20 cellular contexts compared by ENCODE assay signal in the genomic region with DNA sequence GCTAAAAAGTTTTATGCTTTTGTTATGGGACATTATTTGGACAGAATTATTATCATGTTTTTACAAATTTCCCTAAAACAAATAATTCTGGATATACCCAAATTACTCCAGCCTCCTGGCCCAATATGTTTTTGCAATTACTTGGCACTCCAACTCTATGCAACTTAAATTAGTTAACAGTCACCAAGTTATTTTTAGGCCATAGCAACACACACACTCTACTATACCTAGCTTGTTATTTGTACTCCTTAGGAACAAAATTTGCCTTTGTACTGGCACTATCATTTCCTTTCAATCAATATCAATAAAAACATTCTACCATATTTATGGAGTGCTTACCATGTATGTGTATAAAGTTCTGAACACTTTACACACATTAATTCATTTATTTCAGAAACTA. TPM values are rescaled to one million over a fixed set of nuclear protein-coding genes. Genes with fewer than 3 reads are reported as not detected.
DNase-seq lines count a peak whose midpoint lies in the region; ATAC-seq and TF ChIP-seq lines count a peak whose summit lies in the region.
"Had no signal": no experiment of that assay in that cellular context is flagged by ENCODE, and none has a peak within 500 bp of the region (broad histone marks: within the 10 kb centered on the region; RNA-seq: fewer than 3 reads in every experiment).

No MANE protein-coding gene starts in this region.

- H2AFZ ChIP-seq in smooth muscle cell (ENCODE audit: low read depth), result no peak overlapping the region

- peak overlapping the region; percentile 12 for H3K9ac ChIP-seq in smooth muscle cell (ENCODE audit: low read depth)

- H3F3A ChIP-seq in smooth muscle cell (ENCODE audit: low read depth), result no peaks in the 10 kb centered on the region

- H4K20me1 ChIP-seq in smooth muscle cell (ENCODE audit: low read depth), result peaks cover 96% of the 10 kb centered on the region

- H3K27me3 ChIP-seq in smooth muscle cell (ENCODE audit: low read depth), result no peaks in the 10 kb centered on the region
- H3K27me3 ChIP-seq: brain microvascular endothelial cell had no signal

- H3K27ac ChIP-seq in smooth muscle cell (ENCODE audit: low read depth), result peak overlapping the region; percentile 8
- H3K27ac ChIP-seq: A549, brain microvascular endothelial cell, C4-2B had no signal

- H3K79me2 ChIP-seq in smooth muscle cell (ENCODE audit: low read depth), result peaks cover 98% of the 10 kb centered on the region

- H3K4me2 ChIP-seq in smooth muscle cell, result peak overlapping the region; percentile 88
- H3K4me2 ChIP-seq: A549 had no signal

- H3K4me3 Mint-ChIP-seq in activated CD4-positive, alpha-beta T cell treated with anti-CD3 and anti-CD28 coated beads, Interleukin-2, amount 10 ng/mL, durations not matched to agents 24 days and 14 days, result peak overlapping the region; percentile 6
- H3K4me3 Mint-ChIP-seq in activated CD4-positive, alpha-beta T cell treated with anti-CD3 and anti-CD28 coated beads for 36 hours, result no peak overlapping the region
- H3K4me3 Mint-ChIP-seq in T-helper 17 cell, result no peak overlapping the region
- H3K4me3 Mint-ChIP-seq: activated naive CD4-positive, alpha-beta T cell treated with anti-CD3 and anti-CD28 coated beads, Interleukin-2, amount 10 ng/mL, durations not matched to agents 7 days and 5 days; IgD-negative memory B cell; stimulated activated naive CD8-positive, alpha-beta T cell treated with anti-CD3 and anti-CD28 coated beads, Interleukin-15, Interleukin-2, amounts not matched to agents 100 ng/mL and 50 ng/mL, for 24 hours had no signal

- DNase-seq in activated CD4-positive, alpha-beta T cell treated with anti-CD3 and anti-CD28 coated beads, Interleukin-2, amount 10 ng/mL, durations not matched to agents 24 days and 14 days, result no peak
- no peak for DNase-seq in activated CD4-positive, alpha-beta T cell treated with anti-CD3 and anti-CD28 coated beads for 36 hours
- DNase-seq in T-helper 17 cell, result no peak
- no peak for DNase-seq in left cardiac atrium
- no peak for DNase-seq in smooth muscle cell (lab: John Stamatoyannopoulos, UW; ENCODE audit: unreplicated experiment)
- DNase-seq: activated naive CD4-positive, alpha-beta T cell treated with anti-CD3 and anti-CD28 coated beads, Interleukin-2, amount 10 ng/mL, durations not matched to agents 7 days and 5 days; activated T-cell treated with anti-CD3 and anti-CD28 coated beads for 4 hours; brain microvascular endothelial cell; dorsolateral prefrontal cortex; NCI-H1048; NCI-H524 had no signal

- H3K27me3 Mint-ChIP-seq in activated CD4-positive, alpha-beta T cell treated with anti-CD3 and anti-CD28 coated beads, Interleukin-2, amount 10 ng/mL, durations not matched to agents 24 days and 14 days, result no peaks in the 10 kb centered on the region
- H3K27me3 Mint-ChIP-seq in activated CD4-positive, alpha-beta T cell treated with anti-CD3 and anti-CD28 coated beads for 36 hours, result no peaks in the 10 kb centered on the region
- H3K27me3 Mint-ChIP-seq in T-helper 17 cell, result no peaks in the 10 kb centered on the region
- H3K27me3 Mint-ChIP-seq: activated naive CD4-positive, alpha-beta T cell treated with anti-CD3 and anti-CD28 coated beads, Interleukin-2, amount 10 ng/mL, durations not matched to agents 7 days and 5 days; IgD-negative memory B cell; stimulated activated naive CD8-positive, alpha-beta T cell treated with anti-CD3 and anti-CD28 coated beads, Interleukin-15, Interleukin-2, amounts not matched to agents 100 ng/mL and 50 ng/mL, for 24 hours had no signal

- H3K9me3 Mint-ChIP-seq in activated CD4-positive, alpha-beta T cell treated with anti-CD3 and anti-CD28 coated beads, Interleukin-2, amount 10 ng/mL, durations not matched to agents 24 days and 14 days, result peaks cover 20% of the 10 kb centered on the region
- no peaks in the 10 kb centered on the region for H3K9me3 Mint-ChIP-seq in activated CD4-positive, alpha-beta T cell treated with anti-CD3 and anti-CD28 coated beads for 36 hours (ENCODE audit: low read depth)
- H3K9me3 Mint-ChIP-seq: IgD-negative memory B cell; stimulated activated naive CD8-positive, alpha-beta T cell treated with anti-CD3 and anti-CD28 coated beads, Interleukin-15, Interleukin-2, amounts not matched to agents 100 ng/mL and 50 ng/mL, for 24 hours had no signal

- no peak for TF ChIP-seq CTCF in smooth muscle cell (IDR thresholded peaks at IDR 0.05; ENCODE audit: borderline replicate concordance, insufficient read depth, poor library complexity, severe bottlenecking)

- H3K36me3 ChIP-seq in smooth muscle cell (ENCODE audit: low read depth), result peaks cover 7% of the 10 kb centered on the region

- peaks cover 66% of the 10 kb centered on the region for H3K4me1 Mint-ChIP-seq in activated CD4-positive, alpha-beta T cell treated with anti-CD3 and anti-CD28 coated beads, Interleukin-2, amount 10 ng/mL, durations not matched to agents 24 days and 14 days
- peaks cover 46% of the 10 kb centered on the region for H3K4me1 Mint-ChIP-seq in activated CD4-positive, alpha-beta T cell treated with anti-CD3 and anti-CD28 coated beads for 36 hours
- peaks cover 42% of the 10 kb centered on the region for H3K4me1 Mint-ChIP-seq in T-helper 17 cell

- peaks cover 17% of the 10 kb centered on the region for H3K4me1 ChIP-seq in smooth muscle cell (ENCODE audit: low read depth)
- H3K4me1 ChIP-seq: A549 had no signal

- H3K9me3 ChIP-seq in T-helper 17 cell (ENCODE audit: control insufficient read depth, low read length, poor library complexity, severe bottlenecking) (peaks cover 2% of the 10 kb centered on the region), smooth muscle cell (replicated peaks; ENCODE audit: low read depth) (no peaks in the 10 kb centered on the region)
- H3K9me3 ChIP-seq: A549 had no signal

- H3K36me3 Mint-ChIP-seq in activated CD4-positive, alpha-beta T cell treated with anti-CD3 and anti-CD28 coated beads, Interleukin-2, amount 10 ng/mL, durations not matched to agents 24 days and 14 days (ENCODE audit: low read depth), result peaks cover 73% of the 10 kb centered on the region
- H3K36me3 Mint-ChIP-seq in activated CD4-positive, alpha-beta T cell treated with anti-CD3 and anti-CD28 coated beads for 36 hours (ENCODE audit: low read depth), result peaks cover 34% of the 10 kb centered on the region
- H3K36me3 Mint-ChIP-seq in T-helper 17 cell (ENCODE audit: low read depth), result peaks cover 9% of the 10 kb centered on the region

- no peak for ATAC-seq in activated CD4-positive, alpha-beta T cell treated with anti-CD3 and anti-CD28 coated beads for 36 hours
- ATAC-seq in T-helper 17 cell, result no peak
- ATAC-seq in left cardiac atrium, result peak; percentile 52 to 58
- no peak for ATAC-seq in GM18858 (IDR thresholded peaks at IDR 0.05; ENCODE audit: unreplicated experiment)
- no peak for ATAC-seq in GM19463 (IDR thresholded peaks at IDR 0.05; ENCODE audit: unreplicated experiment)
- no peak for ATAC-seq in GM18502 (IDR thresholded peaks at IDR 0.05; ENCODE audit: poor library complexity, unreplicated experiment)
- ATAC-seq: A549, Panc1 had no signal

- H3K4me3 ChIP-seq in smooth muscle cell, result no peak overlapping the region
- H3K4me3 ChIP-seq: A549, lung had no signal

- CTCF ChIA-PET in activated CD4-positive, alpha-beta T cell treated with anti-CD3 and anti-CD28 coated beads for 36 hours (lab: Charles Lee), result interaction anchor here (0.7 kb wide), 1 partner anchor 19 kb away, joined by 3 read pairs; no protein-coding TSS in a partner anchor

- no peak overlapping the region for H3K27ac Mint-ChIP-seq in activated CD4-positive, alpha-beta T cell treated with anti-CD3 and anti-CD28 coated beads, Interleukin-2, amount 10 ng/mL, durations not matched to agents 24 days and 14 days
- H3K27ac Mint-ChIP-seq in activated CD4-positive, alpha-beta T cell treated with anti-CD3 and anti-CD28 coated beads for 36 hours, result no peak overlapping the region
- H3K27ac Mint-ChIP-seq in T-helper 17 cell, result peak overlapping the region; percentile 86
- H3K27ac Mint-ChIP-seq: activated naive CD4-positive, alpha-beta T cell treated with anti-CD3 and anti-CD28 coated beads, Interleukin-2, amount 10 ng/mL, durations not matched to agents 7 days and 5 days; stimulated activated naive CD8-positive, alpha-beta T cell treated with anti-CD3 and anti-CD28 coated beads, Interleukin-15, Interleukin-2, amounts not matched to agents 100 ng/mL and 50 ng/mL, for 24 hours had no signal

- POLR2A ChIA-PET in activated CD4-positive, alpha-beta T cell treated with anti-CD3 and anti-CD28 coated beads for 36 hours (lab: Charles Lee), result no interaction called here

- intact Hi-C loops in activated CD4-positive, alpha-beta T cell treated with anti-CD3 and anti-CD28 coated beads, Interleukin-2, amount 10 ng/mL, durations not matched to agents 24 days and 14 days (cut with micrococcal nuclease), result no loop called here
- intact Hi-C loops in activated CD4-positive, alpha-beta T cell treated with anti-CD3 and anti-CD28 coated beads for 36 hours (cut with DNase I, micrococcal nuclease), result no loop called here
- intact Hi-C loops in left cardiac atrium (cut with DNase I), result no loop called here

RNA-seq across cellular contexts. Expression of a gene that starts 7.7 kb away (rescaled TPM):
- 13.5 and 14.6 TPM in 2 replicates for total RNA-seq in activated CD4-positive, alpha-beta T cell treated with anti-CD3 and anti-CD28 coated beads, Interleukin-2, amount 10 ng/mL, durations not matched to agents 24 days and 14 days
- total RNA-seq in activated CD4-positive, alpha-beta T cell treated with anti-CD3 and anti-CD28 coated beads for 36 hours, result 1 to 10 TPM; 7.3 to 9.2 TPM
- 100 to 1,000 TPM in 1 of 2 donors, 10 to 100 TPM in 1; 95.6 to 107 TPM for total RNA-seq in T-helper 17 cell
- total RNA-seq in left cardiac atrium, result 1 to 10 TPM; 5.3 to 6.5 TPM
- 78.2 and 104 TPM in 2 replicates for total RNA-seq in smooth muscle cell
- polyA plus RNA-seq in smooth muscle cell, result 49.7 and 56.8 TPM in 2 replicates

Comparison
In these comparisons a context has a peak if more than half of its experiments do, and no peak if none do; other contexts are left out.
1. ATAC-seq: peak in left cardiac atrium (2 of 2); none in activated CD4-positive, alpha-beta T cell treated with anti-CD3 and anti-CD28 coated beads for 36 hours (single experiment), T-helper 17 cell (single experiment), GM18858 (single experiment), GM19463 (single experiment) and GM18502 (single experiment).